Comparison of ENCODE assay signal across 17 cellular contexts in genomic region chr10:84269773-84270172, GRCh38. TPM values are rescaled to one million over a fixed set of nuclear protein-coding genes. Genes with fewer than 3 reads are reported as not detected.
A peak's percentile ranks its signal among the peaks of the same experiment; 100 is the strongest.
DNase-seq lines count a peak whose midpoint lies in the region; ATAC-seq and TF ChIP-seq lines count a peak whose summit lies in the region.
"Had no signal": no experiment of that assay in that cellular context is flagged by ENCODE, and none has a peak within 500 bp of the region (broad histone marks: within the 10 kb centered on the region; RNA-seq: fewer than 3 reads in every experiment).

No MANE protein-coding gene starts in this region.

- no peak overlapping the region for H2BK5ac ChIP-seq in IMR-90 (ENCODE audit: low read depth, low read length, poor library complexity, severe bottlenecking)

- H4K5ac ChIP-seq in IMR-90 (ENCODE audit: low read depth, low read length), result no peak overlapping the region

- no peaks in the 10 kb centered on the region for H4K20me1 ChIP-seq in IMR-90 (ENCODE audit: insufficient read depth, low read length)

- peak overlapping the region; percentile 66; the same call in 1 of the 2 replicates for H2BK120ac ChIP-seq in IMR-90 (ENCODE audit: low read depth, low read length)

- H3K36me3 Mint-ChIP-seq in CD14-positive monocyte, result no peaks in the 10 kb centered on the region
- H3K36me3 Mint-ChIP-seq: CD4-positive, alpha-beta memory T cell had no signal

- H3K9me3 ChIP-seq in IMR-90 (ENCODE audit: control insufficient read depth, insufficient read depth, low read length), result no peaks in the 10 kb centered on the region

- H3K18ac ChIP-seq in IMR-90 (ENCODE audit: low read depth, low read length), result no peak overlapping the region

- 0 out of 4 replicates have a peak overlapping the region, but pooled peaks of 1 of the 2 experiments have one; percentile 27 for H4K8ac ChIP-seq in IMR-90 (ENCODE audit: low read depth in 2 of 2, low read length in 2 of 2)

- DNase-seq in BJ (ENCODE audit: low read depth) (peak; percentile 73), IMR-90 (peak; percentile 92), brain microvascular endothelial cell (peak; percentile 75), kidney glomerular epithelial cell (lab: John Stamatoyannopoulos, UW) (peak; percentile 9), hippocampal formation (lab: John Stamatoyannopoulos, UW) (no peak), CD14-positive monocyte (ENCODE audit: low spot score) (no peak), GM19238 (ENCODE audit: insufficient read length, low spot score) (no peak)
- DNase-seq in stimulated activated naive CD8-positive, alpha-beta T cell treated with anti-CD3 and anti-CD28 coated beads, Interleukin-15, amount 100 ng/mL, for 72 hours, result no peak
- DNase-seq: amygdala; CD4-positive, alpha-beta memory T cell; effector CD8-positive, alpha-beta T cell; midbrain; NCI-H1092; NCI-H446 treated with DMSO at 0.1 percent for 48 hours; stimulated activated CD4-positive, alpha-beta T cell treated with anti-CD3 and anti-CD28 coated beads, Interleukin-4, amount 100 ng/mL, for 24 hours; stimulated activated naive CD4-positive, alpha-beta T cell had no signal

- no peaks in the 10 kb centered on the region; the same call in 1 of the 2 replicates for H3K9me1 ChIP-seq in IMR-90 (ENCODE audit: insufficient read depth, low read length)

- TF ChIP-seq RAD21 in IMR-90 (IDR thresholded peaks at IDR 0.05; ENCODE audit: low read length), result no peak

- H2BK15ac ChIP-seq in IMR-90 (ENCODE audit: low read depth, low read length), result no peak overlapping the region

- no peaks in the 10 kb centered on the region for H3K9me3 Mint-ChIP-seq in stimulated activated naive CD8-positive, alpha-beta T cell treated with anti-CD3 and anti-CD28 coated beads, Interleukin-15, amount 100 ng/mL, for 72 hours
- H3K9me3 Mint-ChIP-seq in CD14-positive monocyte, result no peaks in the 10 kb centered on the region
- H3K9me3 Mint-ChIP-seq: CD4-positive, alpha-beta memory T cell had no signal

- H3K4me3 ChIP-seq in BJ (ENCODE audit: low read depth, low read length), result no peak overlapping the region
- no peak overlapping the region for H3K4me3 ChIP-seq in IMR-90 (ENCODE audit: insufficient read depth, low read depth, low read length)
- H3K4me3 ChIP-seq in brain microvascular endothelial cell (ENCODE audit: low read depth, low read length), result no peak overlapping the region

- intact Hi-C loops in IMR-90 (cut with micrococcal nuclease), result loop anchor here (5.0 kb wide), 1 partner anchor 58 kb away; the partner anchor contains the start of gene CCSER2
- intact Hi-C loops in CD14-positive monocyte (cut with micrococcal nuclease), result no loop called here

- BruUV-seq in IMR-90 (replicated peaks; lab: Mats Ljungman, UMichigan), result no TSS peak

- no peak overlapping the region for H3K9ac ChIP-seq in IMR-90 (ENCODE audit: low read depth, low read length)

- H3K27me3 ChIP-seq in BJ (ENCODE audit: control insufficient read depth, insufficient read depth, low read length), result no peaks in the 10 kb centered on the region; the same call in 1 of the 2 replicates
- no peaks in the 10 kb centered on the region for H3K27me3 ChIP-seq in IMR-90 (ENCODE audit: control insufficient read depth, insufficient read depth, low read length)
- H3K27me3 ChIP-seq in brain microvascular endothelial cell (replicated peaks), result no peaks in the 10 kb centered on the region

- CTCF ChIA-PET in BJ (lab: Yijun Ruan, JAX) (interaction anchor here (1.4 to 11.6 kb wide), 2 partner anchors 13 to 268 kb away, joined by 3 to 221 read pairs; no protein-coding TSS in a partner anchor), IMR-90 (lab: Yijun Ruan, JAX) (interaction anchor here (0.7 to 5.4 kb wide), 3 partner anchors 82 to 267 kb away, joined by 3 to 54 read pairs (median 4); no protein-coding TSS in a partner anchor)

- 0 out of 2 replicates have a peak overlapping the region, but pooled peaks have one; percentile 10 for H3K4ac ChIP-seq in IMR-90 (ENCODE audit: low read depth, low read length)

- no peak overlapping the region for H3K56ac ChIP-seq in IMR-90 (ENCODE audit: extremely low read depth, insufficient read depth, low read length)

- WGBS in IMR-90 (ENCODE audit: extremely low coverage in 2 of 2, insufficient read length in 1 of 2), 2 experiments, result 40% methylated on average over 1 of the region's 2 CpGs; no CpG with 5 or more reads in 1 of the 2 experiments

- H2BK20ac ChIP-seq in IMR-90 (ENCODE audit: low read depth, low read length), result peak overlapping the region; percentile 15; the same call in 1 of the 2 replicates

- H4K91ac ChIP-seq in IMR-90 (ENCODE audit: insufficient read depth, low read depth, low read length), result no peak overlapping the region

- H3K4me1 Mint-ChIP-seq in stimulated activated naive CD8-positive, alpha-beta T cell treated with anti-CD3 and anti-CD28 coated beads, Interleukin-15, amount 100 ng/mL, for 72 hours, result peaks cover 25% of the 10 kb centered on the region
- H3K4me1 Mint-ChIP-seq in CD14-positive monocyte, result no peaks in the 10 kb centered on the region

- H2AK5ac ChIP-seq in IMR-90 (ENCODE audit: low read depth, low read length), result no peak overlapping the region; the same call in 1 of the 2 replicates

- no peak overlapping the region for H3K4me2 ChIP-seq in IMR-90 (ENCODE audit: low read depth, low read length)

- no peak overlapping the region for H3K27ac ChIP-seq in IMR-90 (ENCODE audit: insufficient read depth, low read length)
- H3K27ac ChIP-seq in brain microvascular endothelial cell, result peak overlapping the region; percentile 44

- no peak overlapping the region for H2AFZ ChIP-seq in IMR-90 (replicated peaks; ENCODE audit: low read length, poor library complexity)

- H3K4me1 ChIP-seq in IMR-90 (ENCODE audit: control insufficient read depth, insufficient read depth, low read length), result peaks cover 2% of the 10 kb centered on the region; the same call in 1 of the 2 replicates

- H3K79me1 ChIP-seq in IMR-90 (ENCODE audit: low read depth in 1 of 2, low read length in 2 of 2), result no peaks in the 10 kb centered on the region

- H3K23ac ChIP-seq in IMR-90 (ENCODE audit: low read depth, low read length), result no peak overlapping the region

- H3K27me3 Mint-ChIP-seq in stimulated activated naive CD8-positive, alpha-beta T cell treated with anti-CD3 and anti-CD28 coated beads, Interleukin-15, amount 100 ng/mL, for 72 hours, result peaks cover 33% of the 10 kb centered on the region
- H3K27me3 Mint-ChIP-seq in CD14-positive monocyte (ENCODE audit: low read depth in 3 of 3), result peaks cover 0 to 5% (median 3%) of the 10 kb centered on the region in 3 donors

- TF ChIP-seq CTCF in BJ (IDR thresholded peaks at IDR 0.05; ENCODE audit: insufficient read depth, low read depth, low read length), result no peak
- TF ChIP-seq CTCF in IMR-90 (conservative IDR thresholded peaks at IDR 0.05; ENCODE audit: low read depth, low read length), result no peak
- no peak for TF ChIP-seq CTCF in brain microvascular endothelial cell (IDR thresholded peaks at IDR 0.05; ENCODE audit: low read depth, low read length, missing control alignments)
- no peak for TF ChIP-seq CTCF in CD14-positive monocyte (IDR thresholded peaks at IDR 0.05)

- in situ Hi-C loops in IMR-90 (cut with MboI; ENCODE audit: low sequenced_read_pairs) (loop anchor here (5.0 to 10.0 kb wide), 2 partner anchors 95 to 263 kb away; no protein-coding TSS in a partner anchor), brain microvascular endothelial cell (cut with HindIII; ENCODE audit: low pct_ligation_motif_present, low sequenced_read_pairs) (loop anchor here (25.0 kb wide), 1 partner anchor 268 kb away; no protein-coding TSS in a partner anchor)

- H3K36me3 ChIP-seq in BJ (ENCODE audit: control insufficient read depth, insufficient read depth, low read length) (no peaks in the 10 kb centered on the region), IMR-90 (ENCODE audit: control insufficient read depth, insufficient read depth, low read length) (no peaks in the 10 kb centered on the region), brain microvascular endothelial cell (replicated peaks) (no peaks in the 10 kb centered on the region)

- POLR2A ChIA-PET in BJ (lab: Charles Lee) (no interaction called here), IMR-90 (lab: Charles Lee; ENCODE audit: unreplicated experiment) (no interaction called here)

- H3K27ac Mint-ChIP-seq in stimulated activated naive CD8-positive, alpha-beta T cell treated with anti-CD3 and anti-CD28 coated beads, Interleukin-15, amount 100 ng/mL, for 72 hours, result no peak overlapping the region
- no peak overlapping the region for H3K27ac Mint-ChIP-seq in CD14-positive monocyte
- H3K27ac Mint-ChIP-seq: CD4-positive, alpha-beta memory T cell had no signal

- ATAC-seq in IMR-90 (ENCODE audit: low read depth), result peak; percentile 79
- no peak for ATAC-seq in stimulated activated naive CD8-positive, alpha-beta T cell treated with anti-CD3 and anti-CD28 coated beads, Interleukin-15, amount 100 ng/mL, for 72 hours

- H2AK9ac ChIP-seq in IMR-90 (replicated peaks; ENCODE audit: low read depth, low read length, poor library complexity), result no peak overlapping the region

- TF ChIP-seq POLR2A in IMR-90 (IDR thresholded peaks at IDR 0.05; ENCODE audit: low read depth, low read length), result no peak

- no peak overlapping the region for H3K14ac ChIP-seq in IMR-90 (replicated peaks; ENCODE audit: low read depth, low read length)

- dilution Hi-C loops in IMR-90 (cut with HindIII; ENCODE audit: low sequenced_read_pairs, unreplicated experiment), result no loop called here

- no peak overlapping the region for H3K4me3 Mint-ChIP-seq in stimulated activated naive CD8-positive, alpha-beta T cell treated with anti-CD3 and anti-CD28 coated beads, Interleukin-15, amount 100 ng/mL, for 72 hours
- H3K4me3 Mint-ChIP-seq in CD14-positive monocyte, result no peak overlapping the region
- H3K4me3 Mint-ChIP-seq: CD4-positive, alpha-beta memory T cell had no signal

RNA-seq across cellular contexts. Expression of gene RGR, which starts 24.9 kb away (rescaled TPM):
- not detected in 2 replicates for polyA plus RNA-seq in BJ (2011; rRNA removed)
- not detected in 2 replicates for polyA minus RNA-seq in BJ (2011; rRNA and poly(A)+ RNA removed)
- not detected in 2 replicates for total RNA-seq in IMR-90 (2012; rRNA removed)
- polyA plus RNA-seq in IMR-90 (2012; rRNA removed), result not detected in 2 replicates
- polyA plus RNA-seq in IMR-90 (2012; cell fraction: cytosol; rRNA removed), result not detected in 2 replicates
- not detected in 2 replicates for polyA plus RNA-seq in IMR-90 (2012; cell fraction: nucleus; rRNA removed; ENCODE audit: low replicate concordance)
- not detected for polyA plus RNA-seq in CD14-positive monocyte
- total RNA-seq: CD4-positive, alpha-beta memory T cell; progenitor cell of endocrine pancreas had no signal
- polyA plus RNA-seq: CD4-positive, alpha-beta memory T cell had no signal

RNA-seq across cellular contexts. Expression of gene LRIT1, which starts 28.4 kb away (rescaled TPM):
- not detected in 2 replicates for polyA plus RNA-seq in BJ (2011; rRNA removed)
- polyA minus RNA-seq in BJ (2011; rRNA and poly(A)+ RNA removed), result not detected in 2 replicates
- total RNA-seq in IMR-90 (2012; rRNA removed), result not detected in 2 replicates
- not detected in 2 replicates for polyA plus RNA-seq in IMR-90 (2012; rRNA removed)
- not detected in 2 replicates for polyA plus RNA-seq in IMR-90 (2012; cell fraction: cytosol; rRNA removed)
- not detected in 2 replicates for polyA plus RNA-seq in IMR-90 (2012; cell fraction: nucleus; rRNA removed; ENCODE audit: low replicate concordance)
- not detected for polyA plus RNA-seq in CD14-positive monocyte
- total RNA-seq: CD4-positive, alpha-beta memory T cell; progenitor cell of endocrine pancreas had no signal
- polyA plus RNA-seq: CD4-positive, alpha-beta memory T cell had no signal

RNA-seq across cellular contexts. Expression of gene LRIT2, which starts 44.4 kb away (rescaled TPM):
- polyA plus RNA-seq in BJ (2011; rRNA removed) (not detected in 2 replicates), IMR-90 (2012; rRNA removed) (not detected in 2 replicates), CD14-positive monocyte (not detected)
- polyA minus RNA-seq in BJ (2011; rRNA and poly(A)+ RNA removed), result not detected in 2 replicates
- not detected in 2 replicates for total RNA-seq in IMR-90 (2012; rRNA removed)
- not detected in 2 replicates for polyA plus RNA-seq in IMR-90 (2012; cell fraction: cytosol; rRNA removed)
- polyA plus RNA-seq in IMR-90 (2012; cell fraction: nucleus; rRNA removed; ENCODE audit: low replicate concordance), result not detected in 2 replicates
- total RNA-seq: CD4-positive, alpha-beta memory T cell; progenitor cell of endocrine pancreas had no signal
- polyA plus RNA-seq: CD4-positive, alpha-beta memory T cell had no signal

RNA-seq across cellular contexts. Expression of gene CCSER2, which starts 58.6 kb away (rescaled TPM):
- 28.7 and 29.5 TPM in 2 replicates for polyA plus RNA-seq in BJ (2011; rRNA removed)
- 13.3 and 17.3 TPM in 2 replicates for polyA minus RNA-seq in BJ (2011; rRNA and poly(A)+ RNA removed)
- 27.8 and 31.7 TPM in 2 replicates for total RNA-seq in IMR-90 (2012; rRNA removed)
- 18.0 and 20.4 TPM in 2 replicates for polyA plus RNA-seq in IMR-90 (2012; rRNA removed)
- 3.7 and 4.3 TPM in 2 replicates for polyA plus RNA-seq in IMR-90 (2012; cell fraction: cytosol; rRNA removed)
- polyA plus RNA-seq in IMR-90 (2012; cell fraction: nucleus; rRNA removed; ENCODE audit: low replicate concordance), result 4.0 and 33.3 TPM in 2 replicates
- 10 to 100 TPM; 14.3 to 23.3 TPM for polyA plus RNA-seq in CD14-positive monocyte

Comparison
In these comparisons a context has a peak if more than half of its experiments do, and no peak if none do; other contexts are left out.
1. DNase-seq: peak in BJ (single experiment), IMR-90 (single experiment), brain microvascular endothelial cell (single experiment) and kidney glomerular epithelial cell (single experiment); none in stimulated activated naive CD8-positive, alpha-beta T cell treated with anti-CD3 and anti-CD28 coated beads, Interleukin-15, amount 100 ng/mL, for 72 hours (0 of 2), hippocampal formation (0 of 2), CD14-positive monocyte (single experiment) and GM19238 (single experiment).